ENCODE assay signal across 12 cellular contexts in genomic region chr22:49880281-49880680, GRCh38. TPM values are rescaled to one million over a fixed set of nuclear protein-coding genes. Genes with fewer than 3 reads are reported as not detected.
DNase-seq lines count a peak whose midpoint lies in the region; ATAC-seq and TF ChIP-seq lines count a peak whose summit lies in the region.
"Had no signal": no experiment of that assay in that cellular context is flagged by ENCODE, and none has a peak within 500 bp of the region (broad histone marks: within the 10 kb centered on the region; RNA-seq: fewer than 3 reads in every experiment).

No MANE protein-coding gene starts in this region.

- H3K36me3 ChIP-seq in iPS-15b (ENCODE audit: control insufficient read depth, insufficient read depth, low read length), result peaks cover 8% of the 10 kb centered on the region
- peaks cover 17% of the 10 kb centered on the region for H3K36me3 ChIP-seq in upper lobe of right lung
- H3K36me3 ChIP-seq in SJCRH30, result peaks cover 69% of the 10 kb centered on the region
- H3K36me3 ChIP-seq: pancreas, uterus had no signal

- no peaks in the 10 kb centered on the region for H3K27me3 Mint-ChIP-seq in activated naive CD8-positive, alpha-beta T cell
- no peaks in the 10 kb centered on the region for H3K27me3 Mint-ChIP-seq in activated naive CD8-positive, alpha-beta T cell treated with anti-CD3 and anti-CD28 coated beads, Interleukin-2, amount 50 U/mL, for 24 hours
- H3K27me3 Mint-ChIP-seq in T-helper 1 cell treated with Interleukin-12 subunit alpha and Interleukin-12 subunit beta and Interleukin-4 antibody, amounts not matched to agents 30 μg/mL and 1 μg/mL, for 36 hours (ENCODE audit: low read depth), result no peaks in the 10 kb centered on the region

- H3K9me3 ChIP-seq in iPS-15b (ENCODE audit: control insufficient read depth, insufficient read depth, low read length), result no peaks in the 10 kb centered on the region
- H3K9me3 ChIP-seq in upper lobe of right lung, result no peaks in the 10 kb centered on the region
- peaks cover 12% of the 10 kb centered on the region for H3K9me3 ChIP-seq in SJCRH30 (replicated peaks)
- H3K9me3 ChIP-seq: pancreas had no signal

- H3K4me3 Mint-ChIP-seq in activated naive CD8-positive, alpha-beta T cell, result no peak overlapping the region
- no peak overlapping the region for H3K4me3 Mint-ChIP-seq in activated naive CD8-positive, alpha-beta T cell treated with anti-CD3 and anti-CD28 coated beads, Interleukin-2, amount 50 U/mL, for 24 hours
- peak overlapping the region; percentile 60 for H3K4me3 Mint-ChIP-seq in T-helper 1 cell treated with Interleukin-12 subunit alpha and Interleukin-12 subunit beta and Interleukin-4 antibody, amounts not matched to agents 30 μg/mL and 1 μg/mL, for 36 hours

- peak overlapping the region; percentile 7 for H3K27ac Mint-ChIP-seq in activated naive CD8-positive, alpha-beta T cell
- H3K27ac Mint-ChIP-seq in activated naive CD8-positive, alpha-beta T cell treated with anti-CD3 and anti-CD28 coated beads, Interleukin-2, amount 50 U/mL, for 24 hours, result no peak overlapping the region
- H3K27ac Mint-ChIP-seq in T-helper 1 cell treated with Interleukin-12 subunit alpha and Interleukin-12 subunit beta and Interleukin-4 antibody, amounts not matched to agents 30 μg/mL and 1 μg/mL, for 36 hours, result peak overlapping the region; percentile 84

- H3K4me3 ChIP-seq in iPS-15b (ENCODE audit: low read depth, low read length), result no peak overlapping the region
- no peak overlapping the region for H3K4me3 ChIP-seq in upper lobe of right lung
- no peak overlapping the region for H3K4me3 ChIP-seq in dorsolateral prefrontal cortex
- H3K4me3 ChIP-seq in SJCRH30, result no peak overlapping the region
- H3K4me3 ChIP-seq: pancreas, uterus had no signal

- peaks cover 11% of the 10 kb centered on the region for H3K36me3 Mint-ChIP-seq in activated naive CD8-positive, alpha-beta T cell
- H3K36me3 Mint-ChIP-seq in activated naive CD8-positive, alpha-beta T cell treated with anti-CD3 and anti-CD28 coated beads, Interleukin-2, amount 50 U/mL, for 24 hours (ENCODE audit: low read depth), result peaks cover 32% of the 10 kb centered on the region
- peaks cover 43% of the 10 kb centered on the region for H3K36me3 Mint-ChIP-seq in T-helper 1 cell treated with Interleukin-12 subunit alpha and Interleukin-12 subunit beta and Interleukin-4 antibody, amounts not matched to agents 30 μg/mL and 1 μg/mL, for 36 hours (ENCODE audit: low read depth)

- intact Hi-C loops in upper lobe of right lung (cut with DNase I) (no loop called here), dorsolateral prefrontal cortex (cut with DNase I) (no loop called here)

- ATAC-seq in activated naive CD8-positive, alpha-beta T cell treated with anti-CD3 and anti-CD28 coated beads, Interleukin-2, amount 50 U/mL, for 24 hours, result no peak
- ATAC-seq in upper lobe of right lung, result no peak
- ATAC-seq: pancreas had no signal

- peak overlapping the region; percentile 24 for H3K9ac ChIP-seq in iPS-15b (ENCODE audit: low read depth, low read length)

- no peaks in the 10 kb centered on the region for H3K27me3 ChIP-seq in iPS-15b (ENCODE audit: control insufficient read depth, insufficient read depth, low read length)
- no peaks in the 10 kb centered on the region for H3K27me3 ChIP-seq in upper lobe of right lung
- no peaks in the 10 kb centered on the region for H3K27me3 ChIP-seq in dorsolateral prefrontal cortex
- no peaks in the 10 kb centered on the region for H3K27me3 ChIP-seq in SJCRH30
- H3K27me3 ChIP-seq: pancreas, uterus had no signal

- no peak overlapping the region for H3K27ac ChIP-seq in upper lobe of right lung
- H3K27ac ChIP-seq in dorsolateral prefrontal cortex, result no peak overlapping the region
- no peak overlapping the region for H3K27ac ChIP-seq in SJCRH30
- H3K27ac ChIP-seq: pancreas, uterus had no signal

- DNase-seq in activated naive CD8-positive, alpha-beta T cell treated with anti-CD3 and anti-CD28 coated beads, Interleukin-2, amount 50 U/mL, for 24 hours, result no peak
- DNase-seq in upper lobe of right lung (peak; percentile 41), dorsolateral prefrontal cortex (no peak), amniotic stem cell (lab: John Stamatoyannopoulos, UW) (no peak), SJCRH30 (no peak)
- DNase-seq: kidney glomerular epithelial cell; pancreas; stimulated activated CD4-positive, alpha-beta T cell treated with anti-CD3 and anti-CD28 coated beads, Interleukin-4, amount 100 ng/mL, for 24 hours; uterus had no signal

- H3K4me1 Mint-ChIP-seq in activated naive CD8-positive, alpha-beta T cell (ENCODE audit: low read depth), result peaks cover 29% of the 10 kb centered on the region
- H3K4me1 Mint-ChIP-seq in activated naive CD8-positive, alpha-beta T cell treated with anti-CD3 and anti-CD28 coated beads, Interleukin-2, amount 50 U/mL, for 24 hours, result peaks cover 22% of the 10 kb centered on the region
- peaks cover 29% of the 10 kb centered on the region for H3K4me1 Mint-ChIP-seq in T-helper 1 cell treated with Interleukin-12 subunit alpha and Interleukin-12 subunit beta and Interleukin-4 antibody, amounts not matched to agents 30 μg/mL and 1 μg/mL, for 36 hours (ENCODE audit: low read depth)

- no peak for TF ChIP-seq CTCF in upper lobe of right lung (IDR thresholded peaks at IDR 0.05)
- TF ChIP-seq CTCF in dorsolateral prefrontal cortex (IDR thresholded peaks at IDR 0.05 in 54 of 56, conservative IDR thresholded peaks at IDR 0.05 in 2 of 56; ENCODE audit: low read depth in 1 of 56, partially characterized antibody in 56 of 56), result no peak

- H3K9me3 Mint-ChIP-seq in activated naive CD8-positive, alpha-beta T cell (ENCODE audit: low read depth), result no peaks in the 10 kb centered on the region
- H3K9me3 Mint-ChIP-seq in activated naive CD8-positive, alpha-beta T cell treated with anti-CD3 and anti-CD28 coated beads, Interleukin-2, amount 50 U/mL, for 24 hours, result no peaks in the 10 kb centered on the region
- H3K9me3 Mint-ChIP-seq in T-helper 1 cell treated with Interleukin-12 subunit alpha and Interleukin-12 subunit beta and Interleukin-4 antibody, amounts not matched to agents 30 μg/mL and 1 μg/mL, for 36 hours, result no peaks in the 10 kb centered on the region

- H3K4me1 ChIP-seq in iPS-15b (ENCODE audit: control insufficient read depth, insufficient read depth, low read length), result no peaks in the 10 kb centered on the region
- H3K4me1 ChIP-seq in upper lobe of right lung, result no peaks in the 10 kb centered on the region
- H3K4me1 ChIP-seq in SJCRH30, result no peaks in the 10 kb centered on the region
- H3K4me1 ChIP-seq: uterus had no signal

RNA-seq across cellular contexts. Expression of gene ZBED4, which starts 26.6 kb away (rescaled TPM):
- total RNA-seq in upper lobe of right lung (11.8 TPM), dorsolateral prefrontal cortex (1 to 10 TPM; 4.7 to 8.0 (median 6.5) TPM)
- total RNA-seq in SJCRH30 (2014; rRNA removed; shearing (Covaris generic)), result 48.7 and 53.2 TPM in 2 replicates

RNA-seq across cellular contexts. Expression of gene ALG12, which starts 38.0 kb away (rescaled TPM):
- total RNA-seq in upper lobe of right lung, result 28.1 TPM
- 10 to 100 TPM in 117 of 120 experiments, 1 to 10 TPM in 3; 9.4 to 31.2 (median 15.9) TPM for total RNA-seq in dorsolateral prefrontal cortex
- total RNA-seq in SJCRH30 (2014; rRNA removed; shearing (Covaris generic)), result 24.2 and 24.3 TPM in 2 replicates

RNA-seq across cellular contexts. Expression of gene CRELD2, which starts 38.2 kb away (rescaled TPM):
- 44.2 TPM for total RNA-seq in upper lobe of right lung
- 10 to 100 TPM; 19.4 to 50.3 (median 29.6) TPM for total RNA-seq in dorsolateral prefrontal cortex
- total RNA-seq in SJCRH30 (2014; rRNA removed; shearing (Covaris generic)), result 37.6 and 39.7 TPM in 2 replicates

RNA-seq across cellular contexts. Expression of gene BRD1, which starts 52.6 kb away (rescaled TPM):
- 39.0 TPM for total RNA-seq in upper lobe of right lung
- total RNA-seq in dorsolateral prefrontal cortex, result 10 to 100 TPM; 23.5 to 55.4 (median 35.6) TPM
- 41.0 and 44.7 TPM in 2 replicates for total RNA-seq in SJCRH30 (2014; rRNA removed; shearing (Covaris generic))
